ENCODE assay signal across 8 cellular contexts in the genomic region with DNA sequence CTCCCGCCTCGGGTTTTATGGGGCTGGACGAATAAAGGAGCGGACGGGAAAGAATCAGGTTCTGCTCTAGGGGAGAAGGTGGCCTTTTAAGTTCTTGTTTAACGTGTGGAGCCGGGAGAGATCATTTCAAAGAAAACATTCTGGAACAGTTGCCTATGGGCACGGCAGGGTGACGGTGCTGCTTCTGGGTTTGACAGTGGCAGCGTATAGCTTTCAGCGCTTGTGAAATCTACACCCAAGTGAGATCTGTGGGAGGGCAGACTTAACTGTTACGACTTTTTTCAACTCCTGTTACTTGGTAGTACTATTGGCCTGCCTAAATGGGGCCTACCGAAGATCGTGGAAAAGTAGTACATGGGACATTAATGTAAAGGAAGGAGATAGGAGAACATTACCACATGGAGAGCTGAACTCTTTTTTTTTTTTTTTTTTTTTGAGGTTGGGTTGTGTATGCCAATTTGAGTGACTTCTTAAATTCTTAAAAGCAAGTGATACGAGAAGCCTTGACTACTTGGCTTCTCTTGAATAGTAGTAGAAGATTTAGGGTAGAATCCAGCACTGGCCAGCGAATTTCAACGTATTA. TPM values are rescaled to one million over a fixed set of nuclear protein-coding genes. Genes with fewer than 3 reads are reported as not detected.
DNase-seq lines count a peak whose midpoint lies in the region; ATAC-seq and TF ChIP-seq lines count a peak whose summit lies in the region.

No MANE protein-coding gene starts in this region.

- DNase-seq in AG08395 (ENCODE audit: low spot score) (peak; percentile 61), NCI-H460 (ENCODE audit: extremely low read depth, low read depth) (peak; percentile 64), epithelial cell of proximal tubule (ENCODE audit: low read depth) (no peak)
- DNase-seq in activated CD4-positive, alpha-beta T cell treated with anti-CD3 and anti-CD28 coated beads, Interleukin-2, amount 50 U/mL, for 4 hours: peak; percentile 42 to 47
- DNase-seq in stimulated activated naive CD4-positive, alpha-beta T cell treated with Interleukin-2 at 50 U/mL for 16 hours (lab: John Stamatoyannopoulos, UW): peak; percentile 58

- H3K4me1 ChIP-seq in muscle layer of duodenum (ENCODE audit: control insufficient read depth in 1 of 2, insufficient read depth in 2 of 2, low read length in 2 of 2): peaks cover 11 to 30% of the 10 kb centered on the region in 2 donors

- peak overlapping the region; percentile 95 for H3K27ac ChIP-seq in muscle layer of duodenum (ENCODE audit: low read length)

- no peaks in the 10 kb centered on the region for H3K27me3 ChIP-seq in muscle layer of duodenum (ENCODE audit: low read depth, low read length)

- ATAC-seq in GM18858 (IDR thresholded peaks at IDR 0.05; ENCODE audit: unreplicated experiment): peak; percentile 29
- ATAC-seq in HG03066 (IDR thresholded peaks at IDR 0.05; ENCODE audit: low read depth, unreplicated experiment): peak; percentile 46

- no peak for TF ChIP-seq CTCF in epithelial cell of proximal tubule (conservative IDR thresholded peaks at IDR 0.05; ENCODE audit: low read depth, low read length)

- H3K9me3 ChIP-seq in muscle layer of duodenum (ENCODE audit: control insufficient read depth in 1 of 2, low read length in 2 of 2): no peaks in the 10 kb centered on the region

- H3K4me3 ChIP-seq in epithelial cell of proximal tubule (ENCODE audit: low read depth, low read length) (peak overlapping the region; percentile 65), muscle layer of duodenum (ENCODE audit: low read depth in 1 of 2, low read length in 2 of 2) (peak overlapping the region; percentile 86 to 88)

- H3K36me3 ChIP-seq in muscle layer of duodenum (ENCODE audit: control insufficient read depth in 1 of 2, insufficient read depth in 2 of 2, low read length in 2 of 2): peaks cover 0 to 17% of the 10 kb centered on the region in 2 donors

RNA-seq across cellular contexts. Expression of a gene that starts 0.7 kb away (rescaled TPM):
- total RNA-seq in NCI-H460 (2014; rRNA removed; shearing (Covaris generic)): 27.0 and 33.5 TPM in 2 replicates
- 20.5 and 21.9 TPM in 2 replicates for polyA plus RNA-seq in NCI-H460 (2014; cell fraction: nucleus; rRNA removed)
- 21.3 and 32.6 TPM in 2 replicates for total RNA-seq in epithelial cell of proximal tubule
